Comparison of ENCODE assay signal across 11 cellular contexts in genomic region chr3:49690856-49691255, GRCh38. TPM values are rescaled to one million over a fixed set of nuclear protein-coding genes. Genes with fewer than 3 reads are reported as not detected.
A peak's percentile ranks its signal among the peaks of the same experiment; 100 is the strongest.
DNase-seq lines count a peak whose midpoint lies in the region; ATAC-seq, FAIRE-seq and TF ChIP-seq lines count a peak whose summit lies in the region.
"Not testable (repeated sequence)": the region's sequence is repeated elsewhere in the genome, so short reads cannot be mapped to it uniquely, and the experiment has no call there.
"Had no signal": no experiment of that assay in that cellular context is flagged by ENCODE, and none has a peak within 500 bp of the region (broad histone marks: within the 10 kb centered on the region; RNA-seq: fewer than 3 reads in every experiment).

No MANE protein-coding gene starts in this region.

- H2AFZ ChIP-seq in Loucy (ENCODE audit: low read length); HepG2 (ENCODE audit: low read length); neuron (ENCODE audit: low read depth, low read length): not testable (repeated sequence)

- FAIRE-seq in HepG2 (lab: Jason Lieb, UNC): not testable (repeated sequence)

- H3K36me3 Mint-ChIP-seq in Caco-2 (ENCODE audit: insufficient read depth, unreplicated experiment): peaks cover 27% of the 10 kb centered on the region
- not testable (repeated sequence) for H3K36me3 Mint-ChIP-seq in activated B cell treated with CpG ODN at 0.5 μM for 24 hours (ENCODE audit: low read depth); activated T-helper 2 cell treated with anti-CD3 and anti-CD28 coated beads, Interferon-gamma antibody, Interleukin-2, Interleukin-4, amounts not matched to agents 10 μg/mL and 5 μg/mL and 100 μg/mL, durations not matched to agents 14 hours and 24 hours and 36 hours (ENCODE audit: low read depth); type B pancreatic cell
- peaks cover 13% of the 10 kb centered on the region for H3K36me3 Mint-ChIP-seq in central memory CD8-positive, alpha-beta T cell (ENCODE audit: insufficient read depth)

- H3K27me3 ChIP-seq in Caco-2 (replicated peaks; ENCODE audit: control insufficient read depth, insufficient read depth, low read length); Loucy (ENCODE audit: insufficient read depth, low read length, poor library complexity, severe bottlenecking); HepG2 (ENCODE audit: control insufficient read depth in 1 of 2, insufficient read depth in 2 of 2, low read length in 2 of 2); neuron (ENCODE audit: insufficient read depth, low read length): not testable (repeated sequence)

- not testable (repeated sequence) for ATAC-seq in activated B cell treated with CpG ODN at 0.5 μM for 24 hours (ENCODE audit: low read depth); central memory CD8-positive, alpha-beta T cell (replicated peaks; ENCODE audit: extremely low read depth, poor library complexity, severe bottlenecking); HepG2

- CTCF ChIA-PET in Caco-2 (lab: Charles Lee); activated B cell treated with CpG ODN at 0.5 μM for 24 hours (lab: Charles Lee); HepG2 (lab: Yijun Ruan, JAX; ENCODE audit: low intra/inter-chr PET ratio, low total read pairs): not testable (repeated sequence)

- no CpG with 5 or more reads among the region's 3 CpGs for WGBS in HepG2 (ENCODE audit: low lambda C conversion rate)

- POLR2A ChIA-PET in Caco-2 (lab: Charles Lee); HepG2 (lab: Yijun Ruan, JAX): not testable (repeated sequence)
- POLR2A ChIA-PET in activated B cell treated with CpG ODN at 0.5 μM for 24 hours (lab: Charles Lee): interaction anchor here (0.6 kb wide), 1 partner anchor 879 kb away, joined by 3 read pairs; the partner anchor contains the start of gene HEMK1

- not testable (repeated sequence) for H3K27me3 Mint-ChIP-seq in Caco-2 (ENCODE audit: insufficient read depth, unreplicated experiment); activated B cell treated with CpG ODN at 0.5 μM for 24 hours; activated T-helper 2 cell treated with anti-CD3 and anti-CD28 coated beads, Interferon-gamma antibody, Interleukin-2, Interleukin-4, amounts not matched to agents 10 μg/mL and 5 μg/mL and 100 μg/mL, durations not matched to agents 14 hours and 24 hours and 36 hours (ENCODE audit: low read depth); central memory CD8-positive, alpha-beta T cell; type B pancreatic cell

- H3K27ac Mint-ChIP-seq in Caco-2 (ENCODE audit: unreplicated experiment); activated B cell treated with CpG ODN at 0.5 μM for 24 hours; activated T-helper 2 cell treated with anti-CD3 and anti-CD28 coated beads, Interferon-gamma antibody, Interleukin-2, Interleukin-4, amounts not matched to agents 10 μg/mL and 5 μg/mL and 100 μg/mL, durations not matched to agents 14 hours and 24 hours and 36 hours; central memory CD8-positive, alpha-beta T cell (ENCODE audit: low read depth); type B pancreatic cell: not testable (repeated sequence)

- not testable (repeated sequence) for H3K27ac ChIP-seq in HepG2 (ENCODE audit: extremely low read length, insufficient read depth, low read length)

- TF ChIP-seq EP300 in HepG2 (IDR thresholded peaks at IDR 0.05; ENCODE audit: low read depth in 2 of 2, low read length in 2 of 2); HepG2 (CRISPR knock-in tag; IDR thresholded peaks at IDR 0.05; ENCODE audit: borderline replicate concordance): not testable (repeated sequence)

- not testable (repeated sequence) for TF ChIP-seq CTCF in Caco-2 (IDR thresholded peaks at IDR 0.05; ENCODE audit: insufficient read depth in 1 of 2, low read depth in 1 of 2, low read length in 1 of 2, severe bottlenecking in 1 of 2, unreplicated experiment in 1 of 2); Loucy (conservative IDR thresholded peaks at IDR 0.05; ENCODE audit: low read length); activated B cell treated with CpG ODN at 0.5 μM for 24 hours (IDR thresholded peaks at IDR 0.05); HepG2 (CRISPR knock-in tag; IDR thresholded peaks at IDR 0.05); type B pancreatic cell (conservative IDR thresholded peaks at IDR 0.05)

- H3K79me2 ChIP-seq in Loucy (ENCODE audit: insufficient read depth, low read length) (peaks cover 21% of the 10 kb centered on the region), HepG2 (ENCODE audit: insufficient read depth, low read length) (peaks cover 44% of the 10 kb centered on the region)

- in situ Hi-C loops in HepG2 (cut with HindIII; ENCODE audit: extremely low pct_ligation_motif_present, low pct_unique_long_range_greater_than_20kb): not testable (repeated sequence)

- intact Hi-C loops in Caco-2 (cut with micrococcal nuclease; ENCODE audit: unreplicated experiment); activated B cell treated with CpG ODN at 0.5 μM for 24 hours (cut with micrococcal nuclease); activated T-helper 2 cell treated with anti-CD3 and anti-CD28 coated beads, Interferon-gamma antibody, Interleukin-2, Interleukin-4, amounts not matched to agents 10 μg/mL and 5 μg/mL and 100 μg/mL, durations not matched to agents 14 hours and 24 hours and 36 hours (cut with micrococcal nuclease); HepG2 (cut with micrococcal nuclease; ENCODE audit: unreplicated experiment): not testable (repeated sequence)

- not testable (repeated sequence) for DNase-seq in Caco-2; activated B cell treated with CpG ODN at 0.5 μM for 24 hours; activated T-helper 2 cell treated with anti-CD3 and anti-CD28 coated beads, Interferon-gamma antibody, Interleukin-2, Interleukin-4, amounts not matched to agents 10 μg/mL and 5 μg/mL and 100 μg/mL, durations not matched to agents 14 hours and 24 hours and 36 hours (ENCODE audit: low spot score); central memory CD8-positive, alpha-beta T cell (ENCODE audit: low spot score in 2 of 2); HepG2 (ENCODE audit: low spot score); type B pancreatic cell (ENCODE audit: extremely low spot score, unreplicated experiment)

- not testable (repeated sequence) for H3K9me3 ChIP-seq in Caco-2; Loucy (ENCODE audit: insufficient read depth, low read depth, low read length); HepG2 (ENCODE audit: low read length); neuron (ENCODE audit: low read length)

- not testable (repeated sequence) for H3K4me3 ChIP-seq in Caco-2 (ENCODE audit: low read depth, low read length)
- H3K4me3 ChIP-seq in Loucy (ENCODE audit: low read length, poor library complexity, severe bottlenecking) (peak overlapping the region; percentile 96), HepG2 (replicated peaks in 1 of 3; ENCODE audit: insufficient read depth in 1 of 3, low read depth in 2 of 3, low read length in 3 of 3) (peak overlapping the region in 2 of 3 experiments; percentile 13 to 16; a peak in 3 of 6 replicates), neuron (ENCODE audit: low read length) (peak overlapping the region; percentile 79)

- not testable (repeated sequence) for H3F3A ChIP-seq in Loucy (ENCODE audit: low read depth)

- H3K9me3 Mint-ChIP-seq in Caco-2 (ENCODE audit: unreplicated experiment); activated B cell treated with CpG ODN at 0.5 μM for 24 hours; activated T-helper 2 cell treated with anti-CD3 and anti-CD28 coated beads, Interferon-gamma antibody, Interleukin-2, Interleukin-4, amounts not matched to agents 10 μg/mL and 5 μg/mL and 100 μg/mL, durations not matched to agents 14 hours and 24 hours and 36 hours; central memory CD8-positive, alpha-beta T cell; type B pancreatic cell: not testable (repeated sequence)

- H3K36me3 ChIP-seq in Caco-2 (ENCODE audit: control insufficient read depth, insufficient read depth, low read length); Loucy (ENCODE audit: insufficient read depth, low read length); HepG2 (replicated peaks in 1 of 2; ENCODE audit: control insufficient read depth in 1 of 2, insufficient read depth in 2 of 2, low read length in 2 of 2); neuron (ENCODE audit: insufficient read depth, low read length): not testable (repeated sequence)

- H3K4me1 Mint-ChIP-seq in Caco-2 (ENCODE audit: low read depth, unreplicated experiment) (peaks cover 11% of the 10 kb centered on the region), activated B cell treated with CpG ODN at 0.5 μM for 24 hours (peaks cover 38% of the 10 kb centered on the region), type B pancreatic cell (ENCODE audit: unreplicated experiment) (peaks cover 11% of the 10 kb centered on the region)
- peaks cover 18% of the 10 kb centered on the region for H3K4me1 Mint-ChIP-seq in activated T-helper 2 cell treated with anti-CD3 and anti-CD28 coated beads, Interferon-gamma antibody, Interleukin-2, Interleukin-4, amounts not matched to agents 10 μg/mL and 5 μg/mL and 100 μg/mL, durations not matched to agents 14 hours and 24 hours and 36 hours (ENCODE audit: low read depth)
- H3K4me1 Mint-ChIP-seq in central memory CD8-positive, alpha-beta T cell: peaks cover 43% of the 10 kb centered on the region

- H3K4me2 ChIP-seq in Loucy (ENCODE audit: low read depth, low read length, poor library complexity, severe bottlenecking): peak overlapping the region; percentile 97
- peak overlapping the region; percentile 96 for H3K4me2 ChIP-seq in HepG2 (ENCODE audit: low read depth, low read length)

- H4K20me1 ChIP-seq in Loucy (ENCODE audit: insufficient read depth, low read length, poor library complexity, severe bottlenecking); HepG2 (ENCODE audit: insufficient read depth, low read length): not testable (repeated sequence)

- not testable (repeated sequence) for BruUV-seq in Caco-2 (replicated peaks; lab: Mats Ljungman, UMichigan); HepG2 (replicated peaks; lab: Mats Ljungman, UMichigan)

- not testable (repeated sequence) for H3K4me1 ChIP-seq in Caco-2; Loucy (ENCODE audit: insufficient read depth, low read length, poor library complexity, severe bottlenecking)
- H3K4me1 ChIP-seq in HepG2 (ENCODE audit: insufficient read depth, low read length): peaks cover 41% of the 10 kb centered on the region
- H3K4me1 ChIP-seq in neuron (ENCODE audit: insufficient read depth, low read length): peaks cover 13% of the 10 kb centered on the region

- H3K9me2 ChIP-seq in Loucy (replicated peaks; ENCODE audit: low read depth, low read length): not testable (repeated sequence)

- H3K9ac ChIP-seq in Loucy (ENCODE audit: low read depth, low read length, poor library complexity, severe bottlenecking) (peak overlapping the region; percentile 94), HepG2 (ENCODE audit: insufficient read depth, low read depth, low read length) (peak overlapping the region; percentile 29; the same call in 1 of the 2 replicates)

- TF ChIP-seq POLR2A in HepG2 (IDR thresholded peaks at IDR 0.05; ENCODE audit: insufficient read depth in 1 of 2, low read depth in 2 of 2, low read length in 2 of 2): not testable (repeated sequence)

- TF ChIP-seq RAD21 in HepG2 (CRISPR knock-in tag; IDR thresholded peaks at IDR 0.05): not testable (repeated sequence)

- H3K4me3 Mint-ChIP-seq in Caco-2 (ENCODE audit: unreplicated experiment): peak overlapping the region; percentile 91
- H3K4me3 Mint-ChIP-seq in activated B cell treated with CpG ODN at 0.5 μM for 24 hours: peak overlapping the region; percentile 97
- peak overlapping the region; percentile 96 for H3K4me3 Mint-ChIP-seq in activated T-helper 2 cell treated with anti-CD3 and anti-CD28 coated beads, Interferon-gamma antibody, Interleukin-2, Interleukin-4, amounts not matched to agents 10 μg/mL and 5 μg/mL and 100 μg/mL, durations not matched to agents 14 hours and 24 hours and 36 hours (ENCODE audit: low read depth)
- peak overlapping the region; percentile 97 for H3K4me3 Mint-ChIP-seq in central memory CD8-positive, alpha-beta T cell
- H3K4me3 Mint-ChIP-seq in type B pancreatic cell: peak overlapping the region; percentile 96

RNA-seq across cellular contexts. Expression of gene RNF123, which starts 1.5 kb away (rescaled TPM):
- 45.2 and 50.3 TPM in 2 replicates for total RNA-seq in Caco-2 (2022)
- 35.1 and 51.4 TPM in 2 replicates for total RNA-seq in activated B cell treated with CpG ODN at 0.5 μM for 24 hours
- total RNA-seq in activated T-helper 2 cell treated with anti-CD3 and anti-CD28 coated beads, Interferon-gamma antibody, Interleukin-2, Interleukin-4, amounts not matched to agents 10 μg/mL and 5 μg/mL and 100 μg/mL, durations not matched to agents 14 hours and 24 hours and 36 hours: 43.0 and 45.1 TPM in 2 replicates
- total RNA-seq in HepG2 (2016; rRNA removed; fragmentation: Illumina TruSeq; extraction: Trizol): 16.1 and 29.9 TPM in 2 replicates
- total RNA-seq in HepG2 (2016; cell fraction: cytosol; rRNA removed; fragmentation: Illumina TruSeq; extraction: Trizol; ENCODE audit: low read depth): 7.6 and 8.9 TPM in 2 replicates
- total RNA-seq in HepG2 (2016; cell fraction: insoluble cytoplasmic fraction; rRNA removed; fragmentation: Illumina TruSeq; extraction: Trizol): 12.8 and 27.1 TPM in 2 replicates
- 10.8 and 12.7 TPM in 2 replicates for total RNA-seq in HepG2 (2016; cell fraction: membrane; rRNA removed; fragmentation: Illumina TruSeq; extraction: Trizol)
- total RNA-seq in HepG2 (2016; cell fraction: nucleus; rRNA removed; fragmentation: Illumina TruSeq; extraction: Trizol): 28.7 and 34.7 TPM in 2 replicates
- polyA plus RNA-seq in HepG2 (2011; rRNA removed): 82.2 and 91.9 TPM in 2 replicates
- 37.9 and 55.2 TPM in 2 replicates for polyA plus RNA-seq in HepG2 (2011; cell fraction: cytosol; rRNA removed)
- 455 and 594 TPM in 2 replicates for polyA plus RNA-seq in HepG2 (2011; cell fraction: nucleus; rRNA removed)
- polyA plus RNA-seq in HepG2 (2012): 27.9 and 34.2 TPM in 2 replicates
- polyA plus RNA-seq in HepG2 (2016; cell fraction: cytosol; fragmentation: Illumina TruSeq; extraction: Trizol; ENCODE audit: low read depth): 8.1 and 10.5 TPM in 2 replicates
- polyA plus RNA-seq in HepG2 (2016; cell fraction: insoluble cytoplasmic fraction; fragmentation: Illumina TruSeq; extraction: Trizol; ENCODE audit: low read depth): 17.1 and 25.1 TPM in 2 replicates
- 14.9 and 15.8 TPM in 2 replicates for polyA plus RNA-seq in HepG2 (2016; cell fraction: membrane; fragmentation: Illumina TruSeq; extraction: Trizol; ENCODE audit: low read depth)
- polyA plus RNA-seq in HepG2 (2016; cell fraction: nucleus; fragmentation: Illumina TruSeq; extraction: Trizol; ENCODE audit: insufficient read depth, low read depth): 108 and 116 TPM in 2 replicates
- 88.9 and 105 TPM in 2 replicates for polyA minus RNA-seq in HepG2 (2011; rRNA and poly(A)+ RNA removed; ENCODE audit: low replicate concordance)
- polyA minus RNA-seq in HepG2 (2011; cell fraction: cytosol; rRNA and poly(A)+ RNA removed): 26.2 and 30.5 TPM in 2 replicates
- 55.9 and 56.4 TPM in 2 replicates for polyA minus RNA-seq in HepG2 (2011; cell fraction: nucleus; rRNA and poly(A)+ RNA removed)
- 47.2 and 49.9 TPM in 2 replicates for total RNA-seq in type B pancreatic cell (ENCODE audit: low replicate concordance)

RNA-seq across cellular contexts. Expression of gene MST1, which starts 1.6 kb away (rescaled TPM):
- total RNA-seq in Caco-2 (2022) (12.6 and 15.4 TPM in 2 replicates), activated B cell treated with CpG ODN at 0.5 μM for 24 hours (4.7 and 8.0 TPM in 2 replicates), HepG2 (2016; rRNA removed; fragmentation: Illumina TruSeq; extraction: Trizol) (26.7 and 189 TPM in 2 replicates), type B pancreatic cell (ENCODE audit: low replicate concordance) (25.7 and 50.7 TPM in 2 replicates)
- 8.3 and 11.1 TPM in 2 replicates for total RNA-seq in activated T-helper 2 cell treated with anti-CD3 and anti-CD28 coated beads, Interferon-gamma antibody, Interleukin-2, Interleukin-4, amounts not matched to agents 10 μg/mL and 5 μg/mL and 100 μg/mL, durations not matched to agents 14 hours and 24 hours and 36 hours
- 15.3 and 18.3 TPM in 2 replicates for total RNA-seq in HepG2 (2016; cell fraction: cytosol; rRNA removed; fragmentation: Illumina TruSeq; extraction: Trizol; ENCODE audit: low read depth)
- total RNA-seq in HepG2 (2016; cell fraction: insoluble cytoplasmic fraction; rRNA removed; fragmentation: Illumina TruSeq; extraction: Trizol): 25.3 and 197 TPM in 2 replicates
- total RNA-seq in HepG2 (2016; cell fraction: membrane; rRNA removed; fragmentation: Illumina TruSeq; extraction: Trizol): 14.6 and 16.5 TPM in 2 replicates
- 267 and 300 TPM in 2 replicates for total RNA-seq in HepG2 (2016; cell fraction: nucleus; rRNA removed; fragmentation: Illumina TruSeq; extraction: Trizol)
- 452 and 686 TPM in 2 replicates for polyA plus RNA-seq in HepG2 (2011; rRNA removed)
- 174 and 178 TPM in 2 replicates for polyA plus RNA-seq in HepG2 (2011; cell fraction: cytosol; rRNA removed)
- 7,383 and 7,818 TPM in 2 replicates for polyA plus RNA-seq in HepG2 (2011; cell fraction: nucleus; rRNA removed)
- 313 and 330 TPM in 2 replicates for polyA plus RNA-seq in HepG2 (2012)
- 6.2 and 6.6 TPM in 2 replicates for polyA plus RNA-seq in HepG2 (2016; cell fraction: cytosol; fragmentation: Illumina TruSeq; extraction: Trizol; ENCODE audit: low read depth)
- 20.9 and 21.3 TPM in 2 replicates for polyA plus RNA-seq in HepG2 (2016; cell fraction: insoluble cytoplasmic fraction; fragmentation: Illumina TruSeq; extraction: Trizol; ENCODE audit: low read depth)
- 9.6 and 10.0 TPM in 2 replicates for polyA plus RNA-seq in HepG2 (2016; cell fraction: membrane; fragmentation: Illumina TruSeq; extraction: Trizol; ENCODE audit: low read depth)
- polyA plus RNA-seq in HepG2 (2016; cell fraction: nucleus; fragmentation: Illumina TruSeq; extraction: Trizol; ENCODE audit: insufficient read depth, low read depth): 695 and 762 TPM in 2 replicates
- 3.2 and 148 TPM in 2 replicates for polyA minus RNA-seq in HepG2 (2011; rRNA and poly(A)+ RNA removed; ENCODE audit: low replicate concordance)
- 42.2 and 50.5 TPM in 2 replicates for polyA minus RNA-seq in HepG2 (2011; cell fraction: cytosol; rRNA and poly(A)+ RNA removed)
- polyA minus RNA-seq in HepG2 (2011; cell fraction: nucleus; rRNA and poly(A)+ RNA removed): 323 and 384 TPM in 2 replicates

RNA-seq across cellular contexts. Expression of gene APEH, which starts 16.7 kb away (rescaled TPM):
- total RNA-seq in Caco-2 (2022) (236 and 279 TPM in 2 replicates), activated B cell treated with CpG ODN at 0.5 μM for 24 hours (109 and 113 TPM in 2 replicates), HepG2 (2016; rRNA removed; fragmentation: Illumina TruSeq; extraction: Trizol) (116 and 130 TPM in 2 replicates), type B pancreatic cell (ENCODE audit: low replicate concordance) (141 and 145 TPM in 2 replicates)
- 111 and 113 TPM in 2 replicates for total RNA-seq in activated T-helper 2 cell treated with anti-CD3 and anti-CD28 coated beads, Interferon-gamma antibody, Interleukin-2, Interleukin-4, amounts not matched to agents 10 μg/mL and 5 μg/mL and 100 μg/mL, durations not matched to agents 14 hours and 24 hours and 36 hours
- 32.8 and 39.1 TPM in 2 replicates for total RNA-seq in HepG2 (2016; cell fraction: cytosol; rRNA removed; fragmentation: Illumina TruSeq; extraction: Trizol; ENCODE audit: low read depth)
- total RNA-seq in HepG2 (2016; cell fraction: insoluble cytoplasmic fraction; rRNA removed; fragmentation: Illumina TruSeq; extraction: Trizol): 118 and 134 TPM in 2 replicates
- total RNA-seq in HepG2 (2016; cell fraction: membrane; rRNA removed; fragmentation: Illumina TruSeq; extraction: Trizol): 57.5 and 60.4 TPM in 2 replicates
- 99.4 and 109 TPM in 2 replicates for total RNA-seq in HepG2 (2016; cell fraction: nucleus; rRNA removed; fragmentation: Illumina TruSeq; extraction: Trizol)
- 116 and 123 TPM in 2 replicates for polyA plus RNA-seq in HepG2 (2011; rRNA removed)
- 95.0 and 116 TPM in 2 replicates for polyA plus RNA-seq in HepG2 (2011; cell fraction: cytosol; rRNA removed)
- polyA plus RNA-seq in HepG2 (2011; cell fraction: nucleus; rRNA removed): 227 and 231 TPM in 2 replicates
- 110 and 113 TPM in 2 replicates for polyA plus RNA-seq in HepG2 (2012)
- polyA plus RNA-seq in HepG2 (2016; cell fraction: cytosol; fragmentation: Illumina TruSeq; extraction: Trizol; ENCODE audit: low read depth): 22.6 and 23.9 TPM in 2 replicates
- 87.5 and 96.0 TPM in 2 replicates for polyA plus RNA-seq in HepG2 (2016; cell fraction: insoluble cytoplasmic fraction; fragmentation: Illumina TruSeq; extraction: Trizol; ENCODE audit: low read depth)
- 27.9 and 31.1 TPM in 2 replicates for polyA plus RNA-seq in HepG2 (2016; cell fraction: membrane; fragmentation: Illumina TruSeq; extraction: Trizol; ENCODE audit: low read depth)
- polyA plus RNA-seq in HepG2 (2016; cell fraction: nucleus; fragmentation: Illumina TruSeq; extraction: Trizol; ENCODE audit: insufficient read depth, low read depth): 137 and 152 TPM in 2 replicates
- polyA minus RNA-seq in HepG2 (2011; rRNA and poly(A)+ RNA removed; ENCODE audit: low replicate concordance): 481 and 533 TPM in 2 replicates
- 94.8 and 99.0 TPM in 2 replicates for polyA minus RNA-seq in HepG2 (2011; cell fraction: cytosol; rRNA and poly(A)+ RNA removed)
- 120 and 143 TPM in 2 replicates for polyA minus RNA-seq in HepG2 (2011; cell fraction: nucleus; rRNA and poly(A)+ RNA removed)

RNA-seq across cellular contexts. Expression of gene AMIGO3, which starts 28.6 kb away (rescaled TPM):
- total RNA-seq in Caco-2 (2022): not detected in 2 replicates
- total RNA-seq in activated B cell treated with CpG ODN at 0.5 μM for 24 hours: not detected in 2 replicates
- total RNA-seq in activated T-helper 2 cell treated with anti-CD3 and anti-CD28 coated beads, Interferon-gamma antibody, Interleukin-2, Interleukin-4, amounts not matched to agents 10 μg/mL and 5 μg/mL and 100 μg/mL, durations not matched to agents 14 hours and 24 hours and 36 hours: not detected in 2 replicates
- 0.35 TPM in 1 of 2 replicates, not detected in the other for total RNA-seq in HepG2 (2016; rRNA removed; fragmentation: Illumina TruSeq; extraction: Trizol)
- total RNA-seq in HepG2 (2016; cell fraction: cytosol; rRNA removed; fragmentation: Illumina TruSeq; extraction: Trizol; ENCODE audit: low read depth): 0.18 and 0.51 TPM in 2 replicates
- total RNA-seq in HepG2 (2016; cell fraction: insoluble cytoplasmic fraction; rRNA removed; fragmentation: Illumina TruSeq; extraction: Trizol): 0.13 and 0.45 TPM in 2 replicates
- total RNA-seq in HepG2 (2016; cell fraction: membrane; rRNA removed; fragmentation: Illumina TruSeq; extraction: Trizol): 0.19 TPM in 1 of 2 replicates, not detected in the other
- not detected in 2 replicates for total RNA-seq in HepG2 (2016; cell fraction: nucleus; rRNA removed; fragmentation: Illumina TruSeq; extraction: Trizol)
- 0.21 TPM in 1 of 2 replicates, not detected in the other for polyA plus RNA-seq in HepG2 (2011; rRNA removed)
- polyA plus RNA-seq in HepG2 (2011; cell fraction: cytosol; rRNA removed): 0.03 and 0.07 TPM in 2 replicates
- polyA plus RNA-seq in HepG2 (2011; cell fraction: nucleus; rRNA removed): 3.1 and 7.8 TPM in 2 replicates
- 0.36 TPM in 1 of 2 replicates, not detected in the other for polyA plus RNA-seq in HepG2 (2012)
- 0.40 and 0.44 TPM in 2 replicates for polyA plus RNA-seq in HepG2 (2016; cell fraction: cytosol; fragmentation: Illumina TruSeq; extraction: Trizol; ENCODE audit: low read depth)
- 0.73 and 0.79 TPM in 2 replicates for polyA plus RNA-seq in HepG2 (2016; cell fraction: insoluble cytoplasmic fraction; fragmentation: Illumina TruSeq; extraction: Trizol; ENCODE audit: low read depth)
- polyA plus RNA-seq in HepG2 (2016; cell fraction: membrane; fragmentation: Illumina TruSeq; extraction: Trizol; ENCODE audit: low read depth): 0.40 and 0.43 TPM in 2 replicates
- 0.53 and 1.7 TPM in 2 replicates for polyA plus RNA-seq in HepG2 (2016; cell fraction: nucleus; fragmentation: Illumina TruSeq; extraction: Trizol; ENCODE audit: insufficient read depth, low read depth)
- 1.8 and 3.5 TPM in 2 replicates for polyA minus RNA-seq in HepG2 (2011; rRNA and poly(A)+ RNA removed; ENCODE audit: low replicate concordance)
- polyA minus RNA-seq in HepG2 (2011; cell fraction: cytosol; rRNA and poly(A)+ RNA removed): 0.26 and 0.30 TPM in 2 replicates
- polyA minus RNA-seq in HepG2 (2011; cell fraction: nucleus; rRNA and poly(A)+ RNA removed): 0.75 and 2.1 TPM in 2 replicates
- 0.36 TPM in 1 of 2 replicates, not detected in the other for total RNA-seq in type B pancreatic cell (ENCODE audit: low replicate concordance)
- total RNA-seq: esophagus mucosa, kidney epithelial cell, vagina had no signal

RNA-seq across cellular contexts. Expression of gene GMPPB, which starts 32.9 kb away (rescaled TPM):
- total RNA-seq in Caco-2 (2022): 26.2 and 26.5 TPM in 2 replicates
- total RNA-seq in activated B cell treated with CpG ODN at 0.5 μM for 24 hours: 39.9 and 40.7 TPM in 2 replicates
- 45.9 and 48.0 TPM in 2 replicates for total RNA-seq in activated T-helper 2 cell treated with anti-CD3 and anti-CD28 coated beads, Interferon-gamma antibody, Interleukin-2, Interleukin-4, amounts not matched to agents 10 μg/mL and 5 μg/mL and 100 μg/mL, durations not matched to agents 14 hours and 24 hours and 36 hours
- total RNA-seq in HepG2 (2016; rRNA removed; fragmentation: Illumina TruSeq; extraction: Trizol): 21.7 and 23.1 TPM in 2 replicates
- total RNA-seq in HepG2 (2016; cell fraction: cytosol; rRNA removed; fragmentation: Illumina TruSeq; extraction: Trizol; ENCODE audit: low read depth): 3.9 and 5.4 TPM in 2 replicates
- total RNA-seq in HepG2 (2016; cell fraction: insoluble cytoplasmic fraction; rRNA removed; fragmentation: Illumina TruSeq; extraction: Trizol): 21.2 and 23.8 TPM in 2 replicates
- 7.3 and 8.9 TPM in 2 replicates for total RNA-seq in HepG2 (2016; cell fraction: membrane; rRNA removed; fragmentation: Illumina TruSeq; extraction: Trizol)
- total RNA-seq in HepG2 (2016; cell fraction: nucleus; rRNA removed; fragmentation: Illumina TruSeq; extraction: Trizol): 14.9 and 16.7 TPM in 2 replicates
- 6.5 and 9.1 TPM in 2 replicates for polyA plus RNA-seq in HepG2 (2011; rRNA removed)
- polyA plus RNA-seq in HepG2 (2011; cell fraction: cytosol; rRNA removed): 6.3 and 8.4 TPM in 2 replicates
- polyA plus RNA-seq in HepG2 (2011; cell fraction: nucleus; rRNA removed): 15.5 and 21.5 TPM in 2 replicates
- 4.8 and 5.8 TPM in 2 replicates for polyA plus RNA-seq in HepG2 (2012)
- polyA plus RNA-seq in HepG2 (2016; cell fraction: cytosol; fragmentation: Illumina TruSeq; extraction: Trizol; ENCODE audit: low read depth): 3.3 and 3.7 TPM in 2 replicates
- 17.8 and 18.8 TPM in 2 replicates for polyA plus RNA-seq in HepG2 (2016; cell fraction: insoluble cytoplasmic fraction; fragmentation: Illumina TruSeq; extraction: Trizol; ENCODE audit: low read depth)
- polyA plus RNA-seq in HepG2 (2016; cell fraction: membrane; fragmentation: Illumina TruSeq; extraction: Trizol; ENCODE audit: low read depth): 4.7 and 5.8 TPM in 2 replicates
- 23.9 and 25.9 TPM in 2 replicates for polyA plus RNA-seq in HepG2 (2016; cell fraction: nucleus; fragmentation: Illumina TruSeq; extraction: Trizol; ENCODE audit: insufficient read depth, low read depth)
- polyA minus RNA-seq in HepG2 (2011; rRNA and poly(A)+ RNA removed; ENCODE audit: low replicate concordance): 21.4 and 30.7 TPM in 2 replicates
- 4.2 and 5.6 TPM in 2 replicates for polyA minus RNA-seq in HepG2 (2011; cell fraction: cytosol; rRNA and poly(A)+ RNA removed)
- 12.6 and 20.3 TPM in 2 replicates for polyA minus RNA-seq in HepG2 (2011; cell fraction: nucleus; rRNA and poly(A)+ RNA removed)
- 41.9 and 50.4 TPM in 2 replicates for total RNA-seq in type B pancreatic cell (ENCODE audit: low replicate concordance)
